ENCODE assay signal across 2 cellular contexts in the genomic region with DNA sequence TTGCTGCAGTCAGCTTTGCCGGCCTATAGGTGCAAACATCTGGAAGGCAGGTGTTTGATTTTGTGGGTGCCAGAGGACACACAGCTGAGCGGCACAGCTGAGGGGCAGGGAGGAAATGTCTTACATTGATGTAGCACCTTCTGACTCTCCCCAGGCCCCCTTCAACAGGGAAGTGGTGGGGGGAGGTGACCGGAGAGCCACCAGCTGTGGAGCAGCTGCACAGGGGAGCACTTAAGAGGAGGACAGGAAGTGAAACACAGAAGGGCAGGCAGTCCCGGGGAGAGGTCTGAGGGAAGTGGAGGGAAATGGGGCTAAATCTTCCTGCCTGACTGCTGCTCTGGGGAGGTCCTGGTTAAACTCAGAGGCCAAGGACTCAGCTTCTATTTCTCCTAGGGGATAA.
TF ChIP-seq lines count a peak whose summit lies in the region.

No MANE protein-coding gene starts in this region.

TF ChIP-seq in IMR-90, 13 proteins besides CTCF, POLR2A, EP300 and RAD21 (continued from another document):
- TF ChIP-seq, protein P1, sequence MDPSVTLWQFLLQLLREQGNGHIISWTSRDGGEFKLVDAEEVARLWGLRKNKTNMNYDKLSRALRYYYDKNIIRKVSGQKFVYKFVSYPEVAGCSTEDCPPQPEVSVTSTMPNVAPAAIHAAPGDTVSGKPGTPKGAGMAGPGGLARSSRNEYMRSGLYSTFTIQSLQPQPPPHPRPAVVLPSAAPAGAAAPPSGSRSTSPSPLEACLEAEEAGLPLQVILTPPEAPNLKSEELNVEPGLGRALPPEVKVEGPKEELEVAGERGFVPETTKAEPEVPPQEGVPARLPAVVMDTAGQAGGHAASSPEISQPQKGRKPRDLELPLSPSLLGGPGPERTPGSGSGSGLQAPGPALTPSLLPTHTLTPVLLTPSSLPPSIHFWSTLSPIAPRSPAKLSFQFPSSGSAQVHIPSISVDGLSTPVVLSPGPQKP (IDR thresholded peaks at IDR 0.05; ENCODE audit: borderline replicate concordance, low read depth, low read length), result no peak
- no peak for TF ChIP-seq CHD1 (IDR thresholded peaks at IDR 0.05; ENCODE audit: low read depth, low read length)
- TF ChIP-seq, protein P2, sequence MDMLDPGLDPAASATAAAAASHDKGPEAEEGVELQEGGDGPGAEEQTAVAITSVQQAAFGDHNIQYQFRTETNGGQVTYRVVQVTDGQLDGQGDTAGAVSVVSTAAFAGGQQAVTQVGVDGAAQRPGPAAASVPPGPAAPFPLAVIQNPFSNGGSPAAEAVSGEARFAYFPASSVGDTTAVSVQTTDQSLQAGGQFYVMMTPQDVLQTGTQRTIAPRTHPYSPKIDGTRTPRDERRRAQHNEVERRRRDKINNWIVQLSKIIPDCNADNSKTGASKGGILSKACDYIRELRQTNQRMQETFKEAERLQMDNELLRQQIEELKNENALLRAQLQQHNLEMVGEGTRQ (IDR thresholded peaks at IDR 0.05; ENCODE audit: low read depth, low read length), result no peak
- TF ChIP-seq BHLHE40 (IDR thresholded peaks at IDR 0.05; ENCODE audit: low read depth, low read length), result no peak
- TF ChIP-seq MAZ (IDR thresholded peaks at IDR 0.05; ENCODE audit: borderline replicate concordance, low read depth, low read length), result no peak
- no peak for TF ChIP-seq FOS (IDR thresholded peaks at IDR 0.05; ENCODE audit: low read depth, low read length)
- TF ChIP-seq RFX5 (IDR thresholded peaks at IDR 0.05; ENCODE audit: low read depth, low read length), result no peak

TF ChIP-seq in WTC11, 78 proteins besides CTCF, POLR2A, EP300 and RAD21 (continued from another document):
- TF ChIP-seq, protein P3, sequence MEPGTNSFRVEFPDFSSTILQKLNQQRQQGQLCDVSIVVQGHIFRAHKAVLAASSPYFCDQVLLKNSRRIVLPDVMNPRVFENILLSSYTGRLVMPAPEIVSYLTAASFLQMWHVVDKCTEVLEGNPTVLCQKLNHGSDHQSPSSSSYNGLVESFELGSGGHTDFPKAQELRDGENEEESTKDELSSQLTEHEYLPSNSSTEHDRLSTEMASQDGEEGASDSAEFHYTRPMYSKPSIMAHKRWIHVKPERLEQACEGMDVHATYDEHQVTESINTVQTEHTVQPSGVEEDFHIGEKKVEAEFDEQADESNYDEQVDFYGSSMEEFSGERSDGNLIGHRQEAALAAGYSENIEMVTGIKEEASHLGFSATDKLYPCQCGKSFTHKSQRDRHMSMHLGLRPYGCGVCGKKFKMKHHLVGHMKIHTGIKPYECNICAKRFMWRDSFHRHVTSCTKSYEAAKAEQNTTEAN (CRISPR knock-in tag; IDR thresholded peaks at IDR 0.05), result no peak
- no peak for TF ChIP-seq ZNF317 (CRISPR knock-in tag; IDR thresholded peaks at IDR 0.05; ENCODE audit: borderline replicate concordance, low read depth)
- TF ChIP-seq, protein P2 (CRISPR knock-in tag; IDR thresholded peaks at IDR 0.05), result no peak; the same call in 1 of the 2 replicates
- no peak for TF ChIP-seq OVOL2 (CRISPR knock-in tag; IDR thresholded peaks at IDR 0.05; ENCODE audit: borderline replicate concordance)
- TF ChIP-seq, protein P4, sequence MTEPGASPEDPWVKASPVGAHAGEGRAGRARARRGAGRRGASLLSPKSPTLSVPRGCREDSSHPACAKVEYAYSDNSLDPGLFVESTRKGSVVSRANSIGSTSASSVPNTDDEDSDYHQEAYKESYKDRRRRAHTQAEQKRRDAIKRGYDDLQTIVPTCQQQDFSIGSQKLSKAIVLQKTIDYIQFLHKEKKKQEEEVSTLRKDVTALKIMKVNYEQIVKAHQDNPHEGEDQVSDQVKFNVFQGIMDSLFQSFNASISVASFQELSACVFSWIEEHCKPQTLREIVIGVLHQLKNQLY (CRISPR knock-in tag; IDR thresholded peaks at IDR 0.05), result no peak
